Comparison of ENCODE assay signal across 14 cellular contexts in the genomic region with DNA sequence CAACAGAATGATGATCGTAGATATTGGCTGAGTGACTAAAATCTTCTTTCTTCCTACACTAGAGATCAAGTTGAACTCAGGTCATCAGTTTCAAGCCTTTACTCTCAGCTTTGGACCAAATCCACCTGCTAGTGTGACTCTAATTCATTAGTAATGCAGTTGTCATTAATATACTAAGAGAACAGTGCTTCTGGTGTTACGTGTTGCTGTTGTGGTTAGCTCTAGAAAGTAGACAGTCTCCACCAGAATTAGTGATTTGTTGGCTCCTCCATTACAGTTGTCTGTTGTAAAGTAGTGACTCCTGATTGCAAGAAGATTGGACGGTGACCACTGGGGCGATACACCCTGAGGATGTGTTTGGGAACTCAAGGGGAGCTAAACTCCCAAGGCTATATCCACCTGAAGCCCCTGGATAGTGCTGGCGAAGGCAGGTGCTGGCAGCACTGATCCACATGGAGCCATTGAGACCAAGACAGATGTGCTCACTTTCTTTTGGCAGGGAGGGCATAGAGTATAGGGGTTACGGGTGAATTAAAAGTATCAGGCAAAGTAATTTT. TPM values are rescaled to one million over a fixed set of nuclear protein-coding genes. Genes with fewer than 3 reads are reported as not detected.
DNase-seq lines count a peak whose midpoint lies in the region; ATAC-seq and TF ChIP-seq lines count a peak whose summit lies in the region.
"Had no signal": no experiment of that assay in that cellular context is flagged by ENCODE, and none has a peak within 500 bp of the region (broad histone marks: within the 10 kb centered on the region; RNA-seq: fewer than 3 reads in every experiment).

No MANE protein-coding gene starts in this region.

- H3K79me2 ChIP-seq in smooth muscle cell (ENCODE audit: low read depth), result no peaks in the 10 kb centered on the region

- no peaks in the 10 kb centered on the region for H3K27me3 Mint-ChIP-seq in CD4-positive, alpha-beta memory T cell
- H3K27me3 Mint-ChIP-seq in activated CD8-positive, alpha-beta T cell treated with anti-CD3 and anti-CD28 coated beads, Interleukin-2, amount 10 ng/mL, durations not matched to agents 7 days and 5 days (ENCODE audit: low read depth), result no peaks in the 10 kb centered on the region
- H3K27me3 Mint-ChIP-seq in effector memory CD8-positive, alpha-beta T cell, result no peaks in the 10 kb centered on the region

- H3K4me3 Mint-ChIP-seq in CD4-positive, alpha-beta memory T cell, result peak overlapping the region; percentile 85 to 98 (median 96)
- peak overlapping the region; percentile 98 for H3K4me3 Mint-ChIP-seq in activated CD8-positive, alpha-beta T cell treated with anti-CD3 and anti-CD28 coated beads, Interleukin-2, amount 10 ng/mL, durations not matched to agents 7 days and 5 days
- peak overlapping the region; percentile 94 to 96 for H3K4me3 Mint-ChIP-seq in effector memory CD8-positive, alpha-beta T cell
- H3K4me3 Mint-ChIP-seq: memory B cell had no signal

- no peaks in the 10 kb centered on the region for H3K27me3 ChIP-seq in CD4-positive, alpha-beta memory T cell (ENCODE audit: insufficient read depth, low read length)
- H3K27me3 ChIP-seq in right lobe of liver, result peaks cover 4 to 7% of the 10 kb centered on the region in 2 donors
- H3K27me3 ChIP-seq in smooth muscle cell (ENCODE audit: low read depth), result peaks cover 32% of the 10 kb centered on the region

- H4K20me1 ChIP-seq in smooth muscle cell (ENCODE audit: low read depth), result no peaks in the 10 kb centered on the region

- H3K4me2 ChIP-seq in smooth muscle cell, result no peak overlapping the region

- peak overlapping the region; percentile 15 to 87 for H3K4me3 ChIP-seq in CD4-positive, alpha-beta memory T cell (ENCODE audit: low read length in 2 of 2)
- H3K4me3 ChIP-seq in GM12865 (ENCODE audit: low read depth, low read length), result peak overlapping the region; percentile 91
- H3K4me3 ChIP-seq in right lobe of liver, result no peak overlapping the region
- H3K4me3 ChIP-seq in smooth muscle cell, result no peak overlapping the region

- no peak for TF ChIP-seq POLR2A in right lobe of liver (IDR thresholded peaks at IDR 0.05)

- POLR2A ChIA-PET in CD4-positive, alpha-beta memory T cell (lab: Charles Lee; ENCODE audit: partially characterized antibody), result interaction anchor here (0.7 to 11.2 kb wide), 7 partner anchors 9 to 91 kb away, joined by 3 to 206 read pairs (median 5); no protein-coding TSS in a partner anchor
- POLR2A ChIA-PET in activated CD8-positive, alpha-beta T cell treated with anti-CD3 and anti-CD28 coated beads, Interleukin-2, amount 10 ng/mL, durations not matched to agents 7 days and 5 days (lab: Charles Lee), result interaction anchor here (1.8 to 5.4 kb wide), 3 partner anchors 10 to 27 kb away, joined by 5 to 45 read pairs (median 12); no protein-coding TSS in a partner anchor

- H3K4me1 ChIP-seq in CD4-positive, alpha-beta memory T cell (ENCODE audit: insufficient read depth, low read length), result peaks cover 65% of the 10 kb centered on the region
- H3K4me1 ChIP-seq in right lobe of liver (peaks cover 0 to 12% (median 0%) of the 10 kb centered on the region in 4 donors), smooth muscle cell (ENCODE audit: low read depth) (peaks cover 3% of the 10 kb centered on the region)

- peaks cover 0 to 1% (median 0%) of the 10 kb centered on the region in 8 donors for H3K9me3 Mint-ChIP-seq in CD4-positive, alpha-beta memory T cell
- no peaks in the 10 kb centered on the region for H3K9me3 Mint-ChIP-seq in activated CD8-positive, alpha-beta T cell treated with anti-CD3 and anti-CD28 coated beads, Interleukin-2, amount 10 ng/mL, durations not matched to agents 7 days and 5 days (ENCODE audit: insufficient read depth)
- H3K9me3 Mint-ChIP-seq in effector memory CD8-positive, alpha-beta T cell, result no peaks in the 10 kb centered on the region
- H3K9me3 Mint-ChIP-seq: memory B cell had no signal

- no peak for ATAC-seq in activated CD8-positive, alpha-beta T cell treated with anti-CD3 and anti-CD28 coated beads, Interleukin-2, amount 10 ng/mL, durations not matched to agents 7 days and 5 days
- ATAC-seq in effector memory CD8-positive, alpha-beta T cell (replicated peaks), result no peak
- no peak for ATAC-seq in right lobe of liver

- no peaks in the 10 kb centered on the region for H3F3A ChIP-seq in smooth muscle cell (ENCODE audit: low read depth)

- H3K4me1 Mint-ChIP-seq in CD4-positive, alpha-beta memory T cell, result peaks cover 44 to 82% (median 59%) of the 10 kb centered on the region in 4 donors
- H3K4me1 Mint-ChIP-seq in activated CD8-positive, alpha-beta T cell treated with anti-CD3 and anti-CD28 coated beads, Interleukin-2, amount 10 ng/mL, durations not matched to agents 7 days and 5 days (ENCODE audit: low read depth), result peaks cover 52% of the 10 kb centered on the region
- peaks cover 45 to 75% of the 10 kb centered on the region in 2 donors for H3K4me1 Mint-ChIP-seq in effector memory CD8-positive, alpha-beta T cell (ENCODE audit: low read depth in 2 of 2)

- H2AFZ ChIP-seq in smooth muscle cell (ENCODE audit: low read depth), result no peak overlapping the region

- H3K27ac Mint-ChIP-seq in CD4-positive, alpha-beta memory T cell, result peak overlapping the region; percentile 83 to 95 (median 95)
- peak overlapping the region; percentile 97 for H3K27ac Mint-ChIP-seq in activated CD8-positive, alpha-beta T cell treated with anti-CD3 and anti-CD28 coated beads, Interleukin-2, amount 10 ng/mL, durations not matched to agents 7 days and 5 days
- peak overlapping the region; percentile 90 to 94 for H3K27ac Mint-ChIP-seq in effector memory CD8-positive, alpha-beta T cell
- H3K27ac Mint-ChIP-seq: memory B cell had no signal

- 74% methylated on average over 6 of the region's 6 CpGs for WGBS in right lobe of liver (ENCODE audit: insufficient coverage, low coverage, low lambda C conversion rate, missing lambda C conversion rate)
- 94% methylated on average over 6 of the region's 6 CpGs for WGBS in smooth muscle cell (ENCODE audit: low lambda C conversion rate)

- H3K36me3 Mint-ChIP-seq in CD4-positive, alpha-beta memory T cell, result peaks cover 14 to 36% of the 10 kb centered on the region in 2 donors
- H3K36me3 Mint-ChIP-seq in activated CD8-positive, alpha-beta T cell treated with anti-CD3 and anti-CD28 coated beads, Interleukin-2, amount 10 ng/mL, durations not matched to agents 7 days and 5 days (ENCODE audit: low read depth), result peaks cover 46% of the 10 kb centered on the region
- H3K36me3 Mint-ChIP-seq in effector memory CD8-positive, alpha-beta T cell (ENCODE audit: insufficient read depth), result peaks cover 17% of the 10 kb centered on the region
- H3K36me3 Mint-ChIP-seq: memory B cell had no signal

- CTCF ChIA-PET in CD4-positive, alpha-beta memory T cell (lab: Charles Lee; ENCODE audit: partially characterized antibody), result interaction anchor here (0.7 to 9.4 kb wide), 5 partner anchors 8 to 283 kb away, joined by 3 to 127 read pairs (median 9); no protein-coding TSS in a partner anchor
- CTCF ChIA-PET in activated CD8-positive, alpha-beta T cell treated with anti-CD3 and anti-CD28 coated beads, Interleukin-2, amount 10 ng/mL, durations not matched to agents 7 days and 5 days (lab: Charles Lee), result interaction anchor here (1.1 to 8.9 kb wide), 7 partner anchors 11 to 68 kb away, joined by 3 to 85 read pairs (median 12); no protein-coding TSS in a partner anchor

- H3K9ac ChIP-seq in smooth muscle cell (ENCODE audit: low read depth), result no peak overlapping the region

- DNase-seq in CD4-positive, alpha-beta memory T cell, result no peak
- DNase-seq in GM12865 (ENCODE audit: low read depth) (peak; percentile 54), right lobe of liver (no peak), smooth muscle cell (lab: John Stamatoyannopoulos, UW; ENCODE audit: unreplicated experiment) (no peak)
- DNase-seq in activated CD8-positive, alpha-beta T cell treated with anti-CD3 and anti-CD28 coated beads, Interleukin-2, amount 10 ng/mL, durations not matched to agents 7 days and 5 days, result no peak
- DNase-seq in effector memory CD8-positive, alpha-beta T cell, result no peak
- no peak for DNase-seq in stimulated activated CD4-positive, alpha-beta T cell treated with anti-CD3 and anti-CD28 coated beads, Interleukin-12 subunit alpha, Interleukin-12 subunit beta, amount 100 ng/mL, for 4 hours
- DNase-seq: AML-193; central memory CD4-positive, alpha-beta T cell; DMS53; NCI-H2029; RPMI8226 had no signal

- intact Hi-C loops in CD4-positive, alpha-beta memory T cell (cut with micrococcal nuclease), result loop anchor here (5.0 to 10.0 kb wide), 2 partner anchors 135 to 1543 kb away; a partner anchor contains a TSS
- intact Hi-C loops in right lobe of liver (cut with DNase I), result no loop called here

- TF ChIP-seq CTCF in GM12865 (IDR thresholded peaks at IDR 0.05; ENCODE audit: insufficient read depth, low read depth, low read length, missing control alignments) (no peak), right lobe of liver (IDR thresholded peaks at IDR 0.05) (no peak), smooth muscle cell (IDR thresholded peaks at IDR 0.05; ENCODE audit: borderline replicate concordance, insufficient read depth, poor library complexity, severe bottlenecking) (no peak)

- peak overlapping the region; percentile 82 for H3K27ac ChIP-seq in CD4-positive, alpha-beta memory T cell (ENCODE audit: low read depth, low read length)
- no peak overlapping the region for H3K27ac ChIP-seq in right lobe of liver
- no peak overlapping the region for H3K27ac ChIP-seq in smooth muscle cell (ENCODE audit: low read depth)
- H3K27ac ChIP-seq: neutrophil had no signal

- H3K9me3 ChIP-seq in CD4-positive, alpha-beta memory T cell (ENCODE audit: control insufficient read depth in 1 of 2, low read length in 2 of 2), result no peaks in the 10 kb centered on the region
- H3K9me3 ChIP-seq in right lobe of liver (no peaks in the 10 kb centered on the region), smooth muscle cell (replicated peaks; ENCODE audit: low read depth) (no peaks in the 10 kb centered on the region)
- H3K9me3 ChIP-seq: neutrophil had no signal

- no peaks in the 10 kb centered on the region for H3K36me3 ChIP-seq in CD4-positive, alpha-beta memory T cell (ENCODE audit: insufficient read depth, low read length)
- H3K36me3 ChIP-seq in right lobe of liver (no peaks in the 10 kb centered on the region), smooth muscle cell (ENCODE audit: low read depth) (no peaks in the 10 kb centered on the region)
- H3K36me3 ChIP-seq: neutrophil had no signal

RNA-seq across cellular contexts. Expression of a gene that starts 3.1 kb away (rescaled TPM):
- 100 to 1,000 TPM; 243 to 257 TPM for total RNA-seq in CD4-positive, alpha-beta memory T cell
- polyA plus RNA-seq in CD4-positive, alpha-beta memory T cell, result 10 to 100 TPM; 84.3 to 86.9 TPM
- total RNA-seq in activated CD8-positive, alpha-beta T cell treated with anti-CD3 and anti-CD28 coated beads, Interleukin-2, amount 10 ng/mL, durations not matched to agents 7 days and 5 days, result 10 to 100 TPM; 82.7 to 84.9 TPM
- total RNA-seq in right lobe of liver (1 to 10 TPM in 3 of 6 experiments, under 1 TPM in 3; 0.81 to 4.3 (median 1.3) TPM), smooth muscle cell (0.85 and 3.6 TPM in 2 replicates)
- polyA plus RNA-seq in smooth muscle cell, result 0.82 and 1.1 TPM in 2 replicates

Comparison
In these comparisons a context has a peak if more than half of its experiments do, and no peak if none do; other contexts are left out.
1. H3K4me3 ChIP-seq: peak in CD4-positive, alpha-beta memory T cell (2 of 2) and GM12865 (single experiment); none in right lobe of liver (0 of 3) and smooth muscle cell (single experiment).
2. RNA of a gene that starts 3.1 kb away (total RNA-seq): 243 to 257 TPM in CD4-positive, alpha-beta memory T cell and 82.7 to 84.9 TPM in activated CD8-positive, alpha-beta T cell treated with anti-CD3 and anti-CD28 coated beads, Interleukin-2, amount 10 ng/mL, durations not matched to agents 7 days and 5 days; 0.85 to 3.6 TPM in smooth muscle cell and 0.81 to 4.3 TPM in right lobe of liver; every median in the first group is over 10 times any median in the second.
3. Peak in every context shown above with its lines, with median percentiles within 50 percentile points of each other: H3K27ac Mint-ChIP-seq and H3K4me3 Mint-ChIP-seq.